In genomic region chr22:42419328-42419881, GRCh38 we compare ENCODE assay signal across 13 cellular contexts. TPM values are rescaled to one million over a fixed set of nuclear protein-coding genes. Genes with fewer than 3 reads are reported as not detected.
DNase-seq lines count a peak whose midpoint lies in the region; ATAC-seq lines count a peak whose summit lies in the region.
"Had no signal": no experiment of that assay in that cellular context is flagged by ENCODE, and none has a peak within 500 bp of the region (broad histone marks: within the 10 kb centered on the region; RNA-seq: fewer than 3 reads in every experiment).

No MANE protein-coding gene starts in this region.

- H3K9me3 ChIP-seq in right cardiac atrium (ENCODE audit: control insufficient read depth, low read length) = no peaks in the 10 kb centered on the region

- ATAC-seq in right cardiac atrium (peak; percentile 30 to 41), GM18858 (IDR thresholded peaks at IDR 0.05; ENCODE audit: unreplicated experiment) (no peak), GM18873 (IDR thresholded peaks at IDR 0.05; ENCODE audit: low FRiP score, unreplicated experiment) (no peak)
- ATAC-seq in stimulated activated memory B cell treated with anti-CD40 and anti-IgM and Interleukin-4, amounts not matched to agents 10 μg/mL and 1 μg/mL and 100 μg/mL, for 72 hours = peak; percentile 90

- peak overlapping the region; percentile 70 for H3K4me3 Mint-ChIP-seq in stimulated activated memory B cell treated with anti-CD40 and anti-IgM and Interleukin-4, amounts not matched to agents 10 μg/mL and 1 μg/mL and 100 μg/mL, for 72 hours
- H3K4me3 Mint-ChIP-seq: activated naive CD4-positive, alpha-beta T cell treated with anti-CD3 and anti-CD28 coated beads, Interleukin-2, amount 10 ng/mL, durations not matched to agents 7 days and 5 days had no signal

- H3K27ac Mint-ChIP-seq in stimulated activated memory B cell treated with anti-CD40 and anti-IgM and Interleukin-4, amounts not matched to agents 10 μg/mL and 1 μg/mL and 100 μg/mL, for 72 hours = peak overlapping the region; percentile 88
- H3K27ac Mint-ChIP-seq: activated naive CD4-positive, alpha-beta T cell treated with anti-CD3 and anti-CD28 coated beads, Interleukin-2, amount 10 ng/mL, durations not matched to agents 7 days and 5 days had no signal

- no peaks in the 10 kb centered on the region for H3K9me3 Mint-ChIP-seq in stimulated activated memory B cell treated with anti-CD40 and anti-IgM and Interleukin-4, amounts not matched to agents 10 μg/mL and 1 μg/mL and 100 μg/mL, for 72 hours
- H3K9me3 Mint-ChIP-seq: activated naive CD4-positive, alpha-beta T cell treated with anti-CD3 and anti-CD28 coated beads, Interleukin-2, amount 10 ng/mL, durations not matched to agents 7 days and 5 days had no signal

- no peak overlapping the region for H3K4me3 ChIP-seq in right cardiac atrium (ENCODE audit: low read length)
- H3K4me3 ChIP-seq: coronary artery had no signal

- H3K27me3 ChIP-seq in right cardiac atrium (ENCODE audit: control insufficient read depth, insufficient read depth) = no peaks in the 10 kb centered on the region

- peak; percentile 13 for DNase-seq in DMS79 treated with DMSO at 0.1 percent for 48 hours (lab: John Stamatoyannopoulos, UW)
- no peak for DNase-seq in DMS79 (lab: John Stamatoyannopoulos, UW)
- peak; percentile 20 for DNase-seq in MV-4-11 (lab: John Stamatoyannopoulos, UW)
- no peak for DNase-seq in right cardiac atrium
- no peak for DNase-seq in NCI-H748 treated with DMSO at 0.1 percent for 48 hours (lab: John Stamatoyannopoulos, UW)
- DNase-seq: activated CD4-positive, alpha-beta T cell treated with anti-CD3 and anti-CD28 coated beads, Interleukin-2, amount 50 U/mL, for 4 hours; activated naive CD4-positive, alpha-beta T cell treated with anti-CD3 and anti-CD28 coated beads, Interleukin-2, amount 10 ng/mL, durations not matched to agents 7 days and 5 days; NCI-H526 had no signal

- intact Hi-C loops in right cardiac atrium (cut with DNase I) = no loop called here

- H3K27ac ChIP-seq in right cardiac atrium (ENCODE audit: low read length) = no peak overlapping the region
- H3K27ac ChIP-seq: 22Rv1, coronary artery had no signal

- peaks cover 28% of the 10 kb centered on the region for H3K4me1 Mint-ChIP-seq in stimulated activated memory B cell treated with anti-CD40 and anti-IgM and Interleukin-4, amounts not matched to agents 10 μg/mL and 1 μg/mL and 100 μg/mL, for 72 hours

- 59% methylated on average over 17 of the region's 17 CpGs for WGBS in right cardiac atrium

- H3K36me3 Mint-ChIP-seq in stimulated activated memory B cell treated with anti-CD40 and anti-IgM and Interleukin-4, amounts not matched to agents 10 μg/mL and 1 μg/mL and 100 μg/mL, for 72 hours = no peaks in the 10 kb centered on the region
- H3K36me3 Mint-ChIP-seq: activated naive CD4-positive, alpha-beta T cell treated with anti-CD3 and anti-CD28 coated beads, Interleukin-2, amount 10 ng/mL, durations not matched to agents 7 days and 5 days had no signal

- no peaks in the 10 kb centered on the region for H3K4me1 ChIP-seq in right cardiac atrium (ENCODE audit: control insufficient read depth, insufficient read depth, low read length)

- H3K27me3 Mint-ChIP-seq in stimulated activated memory B cell treated with anti-CD40 and anti-IgM and Interleukin-4, amounts not matched to agents 10 μg/mL and 1 μg/mL and 100 μg/mL, for 72 hours = peaks cover 39% of the 10 kb centered on the region

RNA-seq across cellular contexts. Expression of gene NFAM1, which starts 12.8 kb away (rescaled TPM):
- 1 to 10 TPM; 2.5 to 4.9 (median 3.2) TPM for total RNA-seq in right cardiac atrium
- polyA plus RNA-seq in right cardiac atrium = 1.0 TPM

Comparison
In these comparisons a context has a peak if more than half of its experiments do, and no peak if none do; other contexts are left out.
1. DNase-seq: peak in DMS79 treated with DMSO at 0.1 percent for 48 hours (single experiment) and MV-4-11 (single experiment); none in DMS79 (single experiment), right cardiac atrium (0 of 3) and NCI-H748 treated with DMSO at 0.1 percent for 48 hours (single experiment).
2. ATAC-seq: peak in right cardiac atrium (2 of 2) and stimulated activated memory B cell treated with anti-CD40 and anti-IgM and Interleukin-4, amounts not matched to agents 10 μg/mL and 1 μg/mL and 100 μg/mL, for 72 hours (single experiment); none in GM18858 (single experiment) and GM18873 (single experiment).